In genomic region chr9:18489861-18490260, GRCh38 we compare ENCODE assay signal across 15 cellular contexts. TPM values are rescaled to one million over a fixed set of nuclear protein-coding genes. Genes with fewer than 3 reads are reported as not detected.
DNase-seq lines count a peak whose midpoint lies in the region; ATAC-seq and TF ChIP-seq lines count a peak whose summit lies in the region.
"Had no signal": no experiment of that assay in that cellular context is flagged by ENCODE, and none has a peak within 500 bp of the region (broad histone marks: within the 10 kb centered on the region; RNA-seq: fewer than 3 reads in every experiment).

No MANE protein-coding gene starts in this region.

- H3K36me3 ChIP-seq in adipocyte (ENCODE audit: control insufficient read depth, insufficient read depth, low read length, severe bottlenecking) (no peaks in the 10 kb centered on the region), subcutaneous abdominal adipose tissue (ENCODE audit: control insufficient read depth in 5 of 5, insufficient read depth in 5 of 5, low read length in 5 of 5) (no peaks in the 10 kb centered on the region)

- H3K4me1 ChIP-seq in adipocyte (ENCODE audit: control insufficient read depth, insufficient read depth, low read length) (peaks cover 81% of the 10 kb centered on the region), subcutaneous abdominal adipose tissue (ENCODE audit: control insufficient read depth in 5 of 5, insufficient read depth in 5 of 5, low read length in 5 of 5) (peaks cover 0 to 13% (median 9%) of the 10 kb centered on the region in 5 donors)

- no peak overlapping the region for H3K4me3 Mint-ChIP-seq in activated T-cell treated with anti-CD3 and anti-CD28 coated beads, Interleukin-2, amount 50 U/mL, for 72 hours
- H3K4me3 Mint-ChIP-seq: activated CD4-positive, alpha-beta T cell treated with anti-CD3 and anti-CD28 coated beads, Interleukin-2, amount 10 ng/mL, durations not matched to agents 7 days and 5 days; CD4-positive, alpha-beta T cell; GM23338 had no signal

- H3K9me3 ChIP-seq in adipocyte (ENCODE audit: control insufficient read depth, low read length), result no peaks in the 10 kb centered on the region
- H3K9me3 ChIP-seq in subcutaneous abdominal adipose tissue (ENCODE audit: control insufficient read depth in 5 of 5, low read length in 5 of 5), result no peaks in the 10 kb centered on the region

- H3K27me3 Mint-ChIP-seq in activated T-cell treated with anti-CD3 and anti-CD28 coated beads, Interleukin-2, amount 50 U/mL, for 72 hours (ENCODE audit: low read depth), result no peaks in the 10 kb centered on the region
- H3K27me3 Mint-ChIP-seq: activated CD4-positive, alpha-beta T cell treated with anti-CD3 and anti-CD28 coated beads, Interleukin-2, amount 10 ng/mL, durations not matched to agents 7 days and 5 days; CD4-positive, alpha-beta T cell had no signal

- no peaks in the 10 kb centered on the region for H3K36me3 Mint-ChIP-seq in activated T-cell treated with anti-CD3 and anti-CD28 coated beads, Interleukin-2, amount 50 U/mL, for 72 hours (ENCODE audit: insufficient read depth in 2 of 2)

- no peak overlapping the region for H3K27ac Mint-ChIP-seq in activated T-cell treated with anti-CD3 and anti-CD28 coated beads, Interleukin-2, amount 50 U/mL, for 72 hours
- H3K27ac Mint-ChIP-seq: activated CD4-positive, alpha-beta T cell treated with anti-CD3 and anti-CD28 coated beads, Interleukin-2, amount 10 ng/mL, durations not matched to agents 7 days and 5 days; CD4-positive, alpha-beta T cell; GM23338 had no signal

- H3K4me1 Mint-ChIP-seq in activated T-cell treated with anti-CD3 and anti-CD28 coated beads, Interleukin-2, amount 50 U/mL, for 72 hours (ENCODE audit: low read depth), result no peaks in the 10 kb centered on the region
- H3K4me1 Mint-ChIP-seq: activated CD4-positive, alpha-beta T cell treated with anti-CD3 and anti-CD28 coated beads, Interleukin-2, amount 10 ng/mL, durations not matched to agents 7 days and 5 days had no signal

- no peak for TF ChIP-seq CTCF in foreskin fibroblast (IDR thresholded peaks at IDR 0.05; ENCODE audit: low read depth, low read length)

- H3K9me3 Mint-ChIP-seq in activated T-cell treated with anti-CD3 and anti-CD28 coated beads, Interleukin-2, amount 50 U/mL, for 72 hours, result no peaks in the 10 kb centered on the region
- H3K9me3 Mint-ChIP-seq: activated CD4-positive, alpha-beta T cell treated with anti-CD3 and anti-CD28 coated beads, Interleukin-2, amount 10 ng/mL, durations not matched to agents 7 days and 5 days; CD4-positive, alpha-beta T cell; GM23338 had no signal

- no peak for ATAC-seq in GM18511 (IDR thresholded peaks at IDR 0.05; ENCODE audit: unreplicated experiment)
- ATAC-seq in activated T-cell treated with anti-CD3 and anti-CD28 coated beads, Interleukin-2, amount 50 U/mL, for 72 hours (replicated peaks in 1 of 2), result no peak
- ATAC-seq: GM23338 had no signal

- H3K27ac ChIP-seq in subcutaneous abdominal adipose tissue (ENCODE audit: low read depth, low read length), result peak overlapping the region; percentile 59

- H3K4me3 ChIP-seq in adipocyte (ENCODE audit: low read length) (peak overlapping the region; percentile 65), foreskin fibroblast (ENCODE audit: low read depth in 1 of 2, low read length in 2 of 2) (peak overlapping the region in 1 of 2 donors; percentile 41), subcutaneous abdominal adipose tissue (ENCODE audit: low read depth in 1 of 5, low read length in 5 of 5) (no peak overlapping the region)
- H3K4me3 ChIP-seq: GM23338 had no signal

- H3K27me3 ChIP-seq in adipocyte (replicated peaks; ENCODE audit: control insufficient read depth, insufficient read depth, low read length) (no peaks in the 10 kb centered on the region), subcutaneous abdominal adipose tissue (ENCODE audit: control insufficient read depth in 5 of 5, insufficient read depth in 4 of 5, low read length in 5 of 5) (peaks cover 0 to 4% (median 0%) of the 10 kb centered on the region in 5 donors)

- H3K9ac ChIP-seq in adipocyte (ENCODE audit: low read length) (peak overlapping the region; percentile 81), subcutaneous abdominal adipose tissue (ENCODE audit: low read length in 5 of 5) (no peak overlapping the region)

- DNase-seq in HCEC 1CT, result peak; percentile 87
- DNase-seq in adipocyte (ENCODE audit: low read depth), result no peak
- DNase-seq in foreskin fibroblast, result peak; percentile 76
- DNase-seq in islet precursor cell, result no peak
- DNase-seq in activated T-cell treated with anti-CD3 and anti-CD28 coated beads, Interleukin-2, amount 50 U/mL, for 72 hours, result no peak
- DNase-seq in HT-29 (ENCODE audit: low spot score), result no peak
- DNase-seq: activated CD4-positive, alpha-beta T cell treated with anti-CD3 and anti-CD28 coated beads, Interleukin-2, amount 10 ng/mL, durations not matched to agents 7 days and 5 days; CD4-positive, alpha-beta T cell; KBM-7; NCI-H1694 treated with DMSO at 0.1 percent for 48 hours; NCI-H524 treated with DMSO at 0.1 percent for 48 hours; stimulated activated CD4-positive, alpha-beta T cell treated with anti-CD3 and anti-CD28 coated beads, Interleukin-1b, Interleukin-23, amount 100 ng/mL, for 48 hours had no signal

RNA-seq across cellular contexts. Expression of gene ADAMTSL1, which starts 15.9 kb away (rescaled TPM):
- not detected for total RNA-seq in activated T-cell treated with anti-CD3 and anti-CD28 coated beads, Interleukin-2, amount 50 U/mL, for 72 hours
- not detected in 2 replicates for total RNA-seq in HT-29 (2014; rRNA removed; shearing (Covaris generic))
- total RNA-seq: activated CD4-positive, alpha-beta T cell treated with anti-CD3 and anti-CD28 coated beads, Interleukin-2, amount 10 ng/mL, durations not matched to agents 7 days and 5 days; CD4-positive, alpha-beta T cell had no signal

Comparison
In these comparisons a context has a peak if more than half of its experiments do, and no peak if none do; other contexts are left out.
1. DNase-seq: peak in HCEC 1CT (single experiment) and foreskin fibroblast (2 of 2); none in adipocyte (single experiment), islet precursor cell (single experiment), activated T-cell treated with anti-CD3 and anti-CD28 coated beads, Interleukin-2, amount 50 U/mL, for 72 hours (0 of 2) and HT-29 (single experiment).